ENCODE assay signal across 36 cellular contexts in the genomic region with DNA sequence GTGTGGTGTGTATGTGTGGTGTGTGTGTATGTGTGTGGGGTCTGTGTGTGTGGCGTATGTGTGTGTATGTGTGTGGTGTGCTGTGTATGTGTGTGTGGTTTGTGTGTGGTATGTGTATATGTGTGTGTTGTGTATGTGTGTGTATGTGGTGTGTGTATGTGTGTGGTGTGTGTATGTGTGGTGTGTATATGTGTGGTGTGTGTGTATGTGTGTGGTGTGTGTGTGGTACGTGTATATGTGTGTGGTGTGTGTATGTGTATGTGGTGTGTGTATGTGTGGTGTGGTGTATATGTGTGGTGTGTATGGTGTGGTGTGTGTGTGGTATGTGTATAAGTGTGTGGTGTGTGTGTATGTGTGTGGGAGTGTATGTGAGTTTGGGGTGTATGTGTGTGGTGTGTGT.
"Had no signal": no experiment of that assay in that cellular context is flagged by ENCODE, and none has a peak within 500 bp of the region (broad histone marks: within the 10 kb centered on the region; RNA-seq: fewer than 3 reads in every experiment).

No MANE protein-coding gene starts in this region.

- H3K4me3 ChIP-seq: Peyer's patch, SJSA1 had no signal

- H3K4me1 ChIP-seq: Peyer's patch, SJSA1 had no signal

- H3K4me3 Mint-ChIP-seq: activated CD4-positive, alpha-beta memory T cell treated with anti-CD3 and anti-CD28 coated beads, Interleukin-2, amount 10 ng/mL, durations not matched to agents 7 days and 5 days; activated CD8-positive, alpha-beta memory T cell treated with anti-CD3 and anti-CD28 coated beads, Interleukin-2, amount 10 ng/mL, durations not matched to agents 7 days and 5 days; activated naive CD4-positive, alpha-beta T cell treated with anti-CD3 and anti-CD28 coated beads, Interleukin-2, amount 10 ng/mL, durations not matched to agents 7 days and 5 days; activated naive CD8-positive, alpha-beta T cell; activated naive CD8-positive, alpha-beta T cell treated with anti-CD3 and anti-CD28 coated beads, Interleukin-2, amount 50 U/mL, for 24 hours; brain; T-helper 1 cell treated with Interleukin-12 subunit alpha and Interleukin-12 subunit beta and Interleukin-4 antibody, amounts not matched to agents 30 μg/mL and 1 μg/mL, for 36 hours; T-helper 2 cell treated with Interferon-gamma antibody and Interleukin-4, amounts not matched to agents 5 μg/mL and 100 μg/mL, for 36 hours; WTC11 had no signal

- H3K27ac ChIP-seq: KMS-11, Peyer's patch, SJSA1 had no signal

- H3K4me2 ChIP-seq: KMS-11, SK-N-SH had no signal

- FAIRE-seq: bronchial epithelial cell, TTC549 had no signal

- ATAC-seq: activated CD4-positive, CD25-positive, alpha-beta regulatory T cell treated with anti-CD3 and anti-CD28 coated beads, Interleukin-2, amount 50 U/mL, for 24 hours; activated CD8-positive, alpha-beta memory T cell treated with anti-CD3 and anti-CD28 coated beads, Interleukin-2, amount 10 ng/mL, durations not matched to agents 7 days and 5 days; activated naive CD8-positive, alpha-beta T cell treated with anti-CD3 and anti-CD28 coated beads, Interleukin-2, amount 50 U/mL, for 24 hours; PC-3; WTC11 had no signal

- DNase-seq: activated CD4-positive, alpha-beta memory T cell treated with anti-CD3 and anti-CD28 coated beads, Interleukin-2, amount 10 ng/mL, durations not matched to agents 7 days and 5 days; activated CD4-positive, alpha-beta T cell treated with anti-CD3 and anti-CD28 coated beads for 4 hours; activated CD8-positive, alpha-beta memory T cell treated with anti-CD3 and anti-CD28 coated beads for 24 hours; activated CD8-positive, alpha-beta memory T cell treated with anti-CD3 and anti-CD28 coated beads, Interleukin-2, amount 10 ng/mL, durations not matched to agents 7 days and 5 days; activated CD8-positive, alpha-beta memory T cell treated with anti-CD3 and anti-CD28 coated beads, Interleukin-2, amount 50 U/mL, for 48 hours; activated effector memory CD4-positive, alpha-beta T cell treated with Interleukin-2 at 50 U/mL for 16 hours; activated naive CD4-positive, alpha-beta T cell treated with anti-CD3 and anti-CD28 coated beads, Interleukin-2, amount 10 ng/mL, durations not matched to agents 7 days and 5 days; activated naive CD8-positive, alpha-beta T cell treated with anti-CD3 and anti-CD28 coated beads, Interleukin-2, amount 50 U/mL, for 24 hours; activated T-cell treated with anti-CD3 and anti-CD28 coated beads, Interleukin-2, amount 50 U/mL, for 48 hours; anterior cingulate cortex; caudate nucleus; MM.1S; MV-4-11; NCI-H1092; NCI-H1436 treated with DMSO at 0.1 percent for 48 hours; NCI-H1694 treated with DMSO at 0.1 percent for 48 hours; NCI-H2029; NCI-H510A; NCI-H526; NCI-H748 treated with DMSO at 0.1 percent for 48 hours; NK-92 treated with Interleukin-12 subunit alpha and Interleukin-12 subunit beta, amount 100 ng/mL, for 24 hours; PC-3; Peyer's patch; RPMI8226; SHP77 treated with DMSO at 0.1 percent for 48 hours; SK-N-SH had no signal

- H3K36me3 ChIP-seq: Peyer's patch, SJSA1 had no signal

- H3K9me3 ChIP-seq: Peyer's patch had no signal

- H3K9ac ChIP-seq: KMS-11, SK-N-SH had no signal

- H3K27ac Mint-ChIP-seq: activated CD4-positive, alpha-beta memory T cell treated with anti-CD3 and anti-CD28 coated beads, Interleukin-2, amount 10 ng/mL, durations not matched to agents 7 days and 5 days; activated CD8-positive, alpha-beta memory T cell treated with anti-CD3 and anti-CD28 coated beads, Interleukin-2, amount 10 ng/mL, durations not matched to agents 7 days and 5 days; activated naive CD4-positive, alpha-beta T cell treated with anti-CD3 and anti-CD28 coated beads, Interleukin-2, amount 10 ng/mL, durations not matched to agents 7 days and 5 days; activated naive CD8-positive, alpha-beta T cell; activated naive CD8-positive, alpha-beta T cell treated with anti-CD3 and anti-CD28 coated beads, Interleukin-2, amount 50 U/mL, for 24 hours; brain; T-helper 1 cell treated with Interleukin-12 subunit alpha and Interleukin-12 subunit beta and Interleukin-4 antibody, amounts not matched to agents 30 μg/mL and 1 μg/mL, for 36 hours; T-helper 2 cell treated with Interferon-gamma antibody and Interleukin-4, amounts not matched to agents 5 μg/mL and 100 μg/mL, for 36 hours; WTC11 had no signal

- H3K4me1 Mint-ChIP-seq: activated CD4-positive, alpha-beta memory T cell treated with anti-CD3 and anti-CD28 coated beads, Interleukin-2, amount 10 ng/mL, durations not matched to agents 7 days and 5 days; activated CD8-positive, alpha-beta memory T cell treated with anti-CD3 and anti-CD28 coated beads, Interleukin-2, amount 10 ng/mL, durations not matched to agents 7 days and 5 days; activated naive CD4-positive, alpha-beta T cell treated with anti-CD3 and anti-CD28 coated beads, Interleukin-2, amount 10 ng/mL, durations not matched to agents 7 days and 5 days; activated naive CD8-positive, alpha-beta T cell treated with anti-CD3 and anti-CD28 coated beads, Interleukin-2, amount 50 U/mL, for 24 hours; WTC11 had no signal

- H3K36me3 Mint-ChIP-seq: activated CD8-positive, alpha-beta memory T cell treated with anti-CD3 and anti-CD28 coated beads, Interleukin-2, amount 10 ng/mL, durations not matched to agents 7 days and 5 days; activated naive CD4-positive, alpha-beta T cell treated with anti-CD3 and anti-CD28 coated beads, Interleukin-2, amount 10 ng/mL, durations not matched to agents 7 days and 5 days; activated naive CD8-positive, alpha-beta T cell; brain had no signal

- H3K27me3 Mint-ChIP-seq: activated CD4-positive, alpha-beta memory T cell treated with anti-CD3 and anti-CD28 coated beads, Interleukin-2, amount 10 ng/mL, durations not matched to agents 7 days and 5 days; activated CD8-positive, alpha-beta memory T cell treated with anti-CD3 and anti-CD28 coated beads, Interleukin-2, amount 10 ng/mL, durations not matched to agents 7 days and 5 days; activated naive CD4-positive, alpha-beta T cell treated with anti-CD3 and anti-CD28 coated beads, Interleukin-2, amount 10 ng/mL, durations not matched to agents 7 days and 5 days; activated naive CD8-positive, alpha-beta T cell; activated naive CD8-positive, alpha-beta T cell treated with anti-CD3 and anti-CD28 coated beads, Interleukin-2, amount 50 U/mL, for 24 hours; brain had no signal

- H3K9me3 Mint-ChIP-seq: T-helper 1 cell treated with Interleukin-12 subunit alpha and Interleukin-12 subunit beta and Interleukin-4 antibody, amounts not matched to agents 30 μg/mL and 1 μg/mL, for 36 hours; T-helper 2 cell treated with Interferon-gamma antibody and Interleukin-4, amounts not matched to agents 5 μg/mL and 100 μg/mL, for 36 hours had no signal

- H3K27me3 ChIP-seq: Peyer's patch, SJSA1 had no signal
